In the genomic region with DNA sequence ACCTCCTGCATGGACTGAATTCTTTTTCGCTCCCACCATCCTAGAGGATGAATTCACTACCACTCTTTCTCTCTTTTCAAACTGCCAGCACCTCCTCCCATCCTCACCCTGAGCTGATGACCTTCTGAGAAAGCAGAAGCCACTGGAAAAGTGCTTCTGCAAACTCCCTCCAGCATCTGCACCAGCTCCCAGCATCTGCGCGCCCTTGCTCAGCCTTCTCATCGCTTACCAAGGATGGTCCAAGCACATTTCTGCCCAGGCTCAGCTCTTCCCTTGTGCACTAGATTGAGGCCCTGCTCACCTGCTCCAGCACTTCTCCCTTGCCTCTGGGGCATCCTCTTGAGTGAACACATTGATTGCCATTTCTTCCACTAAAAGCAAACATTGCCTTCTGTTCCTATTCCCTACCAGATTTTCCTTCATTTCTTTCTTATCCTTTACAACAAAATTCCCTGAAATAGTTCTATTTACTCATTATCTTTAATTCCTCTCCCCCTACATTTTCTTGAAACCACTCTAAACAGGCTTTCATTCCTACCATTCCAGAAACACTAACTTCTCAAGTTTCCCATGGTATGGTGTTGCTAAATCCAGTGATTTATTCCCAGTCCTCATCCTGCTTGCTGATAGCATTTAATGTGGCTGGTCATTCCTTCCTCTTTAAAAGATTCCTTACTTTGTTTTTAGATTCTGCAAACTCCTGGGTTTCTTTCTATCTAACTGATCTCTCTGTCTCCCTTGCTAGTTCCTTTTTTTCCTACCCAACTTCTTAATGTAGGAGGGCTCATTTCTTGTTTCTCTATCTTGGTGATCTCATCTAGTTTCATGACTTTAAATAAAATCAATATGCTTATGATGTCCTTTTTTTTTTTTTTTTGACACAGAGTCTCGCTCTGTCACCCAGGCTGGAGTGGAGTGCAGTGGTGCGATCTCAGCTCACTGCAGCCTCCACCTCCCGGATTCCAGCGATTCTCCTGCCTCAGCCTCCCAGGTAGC, we compare ENCODE assay signal across 16 cellular contexts. TPM values are rescaled to one million over a fixed set of nuclear protein-coding genes. Genes with fewer than 3 reads are reported as not detected.
DNase-seq lines count a peak whose midpoint lies in the region; TF ChIP-seq lines count a peak whose summit lies in the region.
"Had no signal": no experiment of that assay in that cellular context is flagged by ENCODE, and none has a peak within 500 bp of the region (broad histone marks: within the 10 kb centered on the region; RNA-seq: fewer than 3 reads in every experiment).

No MANE protein-coding gene starts in this region.

- no peaks in the 10 kb centered on the region for H3K4me1 ChIP-seq in stomach

- no peaks in the 10 kb centered on the region for H3K36me3 ChIP-seq in stomach

- TF ChIP-seq POLR2A in stomach (IDR thresholded peaks at IDR 0.05), result no peak

- no peak for TF ChIP-seq EP300 in stomach (IDR thresholded peaks at IDR 0.05)

- 93 to 97% (median 94%) methylated on average over 8 of the region's 8 CpGs for WGBS in stomach, 5 donors

- H3K27ac ChIP-seq in stomach, result peak overlapping the region in 3 of 5 donors; percentile 12 to 37 (median 23)
- H3K27ac ChIP-seq: 22Rv1, coronary artery had no signal

- no peaks in the 10 kb centered on the region for H3K27me3 ChIP-seq in stomach

- TF ChIP-seq CTCF in fibroblast of mammary gland (conservative IDR thresholded peaks at IDR 0.05; ENCODE audit: control insufficient read depth, insufficient read depth, low read depth, low read length) (no peak), stomach (IDR thresholded peaks at IDR 0.05) (no peak)

- DNase-seq in NOMO-1 treated with DMSO at 0.1 percent for 48 hours (lab: John Stamatoyannopoulos, UW; ENCODE audit: unreplicated experiment) (peak; percentile 56), NOMO-1 treated with dmso at 0.1 percent for 144 hours (lab: John Stamatoyannopoulos, UW; ENCODE audit: unreplicated experiment) (no peak), OCI-M1 (lab: John Stamatoyannopoulos, UW) (peak; percentile 22), fibroblast of mammary gland (ENCODE audit: low read depth) (peak; percentile 77), stomach (no peak), Ammon's horn (ENCODE audit: low spot score) (no peak), NCI-H187 treated with DMSO at 0.1 percent for 48 hours (lab: John Stamatoyannopoulos, UW) (no peak)
- no peak for DNase-seq in activated CD4-positive, CD25-positive, alpha-beta regulatory T cell treated with anti-CD3 and anti-CD28 coated beads, Interleukin-2, amount 50 U/mL, for 72 hours
- DNase-seq: Calu3; H9; Karpas-422; NCI-H2107; stimulated activated naive CD8-positive, alpha-beta T cell treated with anti-CD3 and anti-CD28 coated beads, Interleukin-15, Interleukin-2, amounts not matched to agents 100 U/mL and 50 U/mL, for 24 hours had no signal

- H3K4me3 ChIP-seq in fibroblast of mammary gland (ENCODE audit: control insufficient read depth, low read depth, low read length) (no peak overlapping the region), stomach (no peak overlapping the region)
- H3K4me3 ChIP-seq: coronary artery had no signal

- H3K9me3 ChIP-seq in stomach, result no peaks in the 10 kb centered on the region

- intact Hi-C loops in stomach (cut with DNase I; ENCODE audit: low total_unique reads), result no loop called here

RNA-seq across cellular contexts. Expression of a gene that starts 42.5 kb away (rescaled TPM):
- total RNA-seq in stomach, result 10 to 100 TPM in 4 of 5 donors, under 1 TPM in 1; 0.29 to 61.7 (median 29.4) TPM
- 10 to 100 TPM in 2 of 3 donors, 1 to 10 TPM in 1; 2.9 to 40.9 (median 21.4) TPM for polyA plus RNA-seq in stomach
- total RNA-seq: Calu3, H9 had no signal
- polyA plus RNA-seq: neural cell had no signal

Comparison
In these comparisons a context has a peak if more than half of its experiments do, and no peak if none do; other contexts are left out.
1. DNase-seq: peak in NOMO-1 treated with DMSO at 0.1 percent for 48 hours (single experiment), OCI-M1 (single experiment) and fibroblast of mammary gland (single experiment); none in NOMO-1 treated with dmso at 0.1 percent for 144 hours (single experiment), stomach (single experiment), Ammon's horn (single experiment), NCI-H187 treated with DMSO at 0.1 percent for 48 hours (single experiment) and activated CD4-positive, CD25-positive, alpha-beta regulatory T cell treated with anti-CD3 and anti-CD28 coated beads, Interleukin-2, amount 50 U/mL, for 72 hours (single experiment).